In genomic region chr10:18075881-18076280, GRCh38 we compare ENCODE assay signal across 21 cellular contexts.
"Had no signal": no experiment of that assay in that cellular context is flagged by ENCODE, and none has a peak within 500 bp of the region (broad histone marks: within the 10 kb centered on the region; RNA-seq: fewer than 3 reads in every experiment).

No MANE protein-coding gene starts in this region.

- H3K4me3 ChIP-seq: coronary artery, dorsolateral prefrontal cortex, esophagus muscularis mucosa, gastroesophageal sphincter, heart right ventricle, left lung, lower lobe of right lung had no signal

- H3K36me3 ChIP-seq: esophagus muscularis mucosa, gastroesophageal sphincter, heart right ventricle, left lung, lower lobe of right lung had no signal

- FAIRE-seq: colon, endothelial cell of umbilical vein, frontal cortex, islet of Langerhans, keratinocyte had no signal

- DNase-seq: dermis blood vessel endothelial cell; dorsolateral prefrontal cortex; effector CD8-positive, alpha-beta T cell; foreskin keratinocyte; heart right ventricle; hippocampal formation; left cardiac atrium; left lung; left ventricle myocardium superior; lower lobe of right lung; mesenchymal stem cell; midbrain; naive thymus-derived CD4-positive, alpha-beta T cell had no signal

- H3K27me3 ChIP-seq: esophagus muscularis mucosa, gastroesophageal sphincter, heart right ventricle, left lung had no signal

- H3K27ac ChIP-seq: coronary artery, dorsolateral prefrontal cortex, esophagus muscularis mucosa, foreskin keratinocyte, gastroesophageal sphincter, heart right ventricle, left lung, lower lobe of right lung had no signal

- H3K4me1 Mint-ChIP-seq: naive thymus-derived CD4-positive, alpha-beta T cell had no signal

- ATAC-seq: foreskin keratinocyte; gastroesophageal sphincter; heart right ventricle; left cardiac atrium; left lung; left ventricle myocardium superior; lower lobe of right lung; naive thymus-derived CD4-positive, alpha-beta T cell had no signal

- H3K4me3 Mint-ChIP-seq: naive thymus-derived CD4-positive, alpha-beta T cell had no signal

- H3K27ac Mint-ChIP-seq: naive thymus-derived CD4-positive, alpha-beta T cell had no signal

- H3K4me1 ChIP-seq: left lung, lower lobe of right lung had no signal

- H3K36me3 Mint-ChIP-seq: naive thymus-derived CD4-positive, alpha-beta T cell had no signal

- H3K9me3 ChIP-seq: esophagus muscularis mucosa, gastroesophageal sphincter, left lung, lower lobe of right lung had no signal
